1 cellular context compared by ENCODE assay signal in genomic region chr17:45948881-45949624, GRCh38.
TF ChIP-seq lines count a peak whose summit lies in the region.

No MANE protein-coding gene starts in this region.

TF ChIP-seq in HEK293, 187 proteins besides CTCF, POLR2A, EP300 and RAD21 (continued from another document and continues in another):
- TF ChIP-seq GLIS1 (tag by site-specific recombination; IDR thresholded peaks at IDR 0.05) (peak; percentile 81), ZNF114 (tag by site-specific recombination; IDR thresholded peaks at IDR 0.05) (no peak), ZNF416 (tag by site-specific recombination; IDR thresholded peaks at IDR 0.05) (no peak), REST (tag by site-specific recombination; IDR thresholded peaks at IDR 0.05) (no peak), BCL11B (tag by site-specific recombination; IDR thresholded peaks at IDR 0.05; ENCODE audit: low read depth) (no peak), YY1 (tag by site-specific recombination; IDR thresholded peaks at IDR 0.05) (no peak), PRDM4 (tag by site-specific recombination; IDR thresholded peaks at IDR 0.05) (no peak), ZNF19 (tag by site-specific recombination; IDR thresholded peaks at IDR 0.05; ENCODE audit: low read depth) (no peak), ZSCAN5A (tag by site-specific recombination; IDR thresholded peaks at IDR 0.05) (no peak), SP7 (tag by site-specific recombination; IDR thresholded peaks at IDR 0.05) (no peak; the same call in 1 of the 2 replicates), ZNF211 (tag by site-specific recombination; IDR thresholded peaks at IDR 0.05; ENCODE audit: low read depth) (no peak), HOXC10 (CRISPR knock-in tag; IDR thresholded peaks at IDR 0.05) (no peak), SCRT1 (tag by site-specific recombination; IDR thresholded peaks at IDR 0.05; ENCODE audit: borderline replicate concordance) (no peak), ZNF174 (tag by site-specific recombination; IDR thresholded peaks at IDR 0.05) (no peak), GLI4 (tag by site-specific recombination; IDR thresholded peaks at IDR 0.05) (no peak), IKZF3 (tag by site-specific recombination; IDR thresholded peaks at IDR 0.05) (no peak), ZBTB20 (tag by site-specific recombination; IDR thresholded peaks at IDR 0.05) (peak; percentile 35; the same call in 1 of the 2 replicates), ZNF148 (tag by site-specific recombination; IDR thresholded peaks at IDR 0.05; ENCODE audit: borderline replicate concordance) (no peak), PRDM6 (tag by site-specific recombination; IDR thresholded peaks at IDR 0.05) (no peak), ZFP37 (tag by site-specific recombination; IDR thresholded peaks at IDR 0.05) (0 out of 2 replicates have a peak, but pooled peaks have one; percentile 39), KLF9 (tag by site-specific recombination; IDR thresholded peaks at IDR 0.05; ENCODE audit: low read depth) (no peak), HIC1 (tag by site-specific recombination; IDR thresholded peaks at IDR 0.05) (no peak), ZBTB1 (tag by site-specific recombination; IDR thresholded peaks at IDR 0.05) (no peak), HOXD13 (CRISPR knock-in tag; IDR thresholded peaks at IDR 0.05; ENCODE audit: borderline replicate concordance) (no peak), ZNF423 (tag by site-specific recombination; IDR thresholded peaks at IDR 0.05) (peak; percentile 74), SALL2 (tag by site-specific recombination; IDR thresholded peaks at IDR 0.05; ENCODE audit: borderline replicate concordance) (no peak), ZFP41 (tag by site-specific recombination; IDR thresholded peaks at IDR 0.05; ENCODE audit: borderline replicate concordance) (no peak), ZNF626 (tag by site-specific recombination; IDR thresholded peaks at IDR 0.05) (no peak), ZBTB26 (tag by site-specific recombination; optimal IDR thresholded peaks at IDR 0.05) (peak; percentile 61), OSR2 (tag by site-specific recombination; IDR thresholded peaks at IDR 0.05) (no peak), ZBTB21 (tag by site-specific recombination; IDR thresholded peaks at IDR 0.05) (no peak), ZIC2 (tag by site-specific recombination; IDR thresholded peaks at IDR 0.05) (peak; percentile 96), ZBTB48 (tag by site-specific recombination; IDR thresholded peaks at IDR 0.05) (0 out of 2 replicates have a peak, but pooled peaks have one; percentile 56), TSHZ1 (tag by site-specific recombination; IDR thresholded peaks at IDR 0.05; ENCODE audit: borderline replicate concordance) (no peak), SETDB1 (IDR thresholded peaks at IDR 0.05; ENCODE audit: insufficient read length, low read length) (no peak), ZSCAN4 (tag by site-specific recombination; IDR thresholded peaks at IDR 0.05) (no peak), ZBTB17 (tag by site-specific recombination; IDR thresholded peaks at IDR 0.05) (peak; percentile 59), ELK4 (IDR thresholded peaks at IDR 0.05; ENCODE audit: borderline replicate concordance, low read depth, low read length) (no peak), ZNF394 (tag by site-specific recombination; IDR thresholded peaks at IDR 0.05; ENCODE audit: borderline replicate concordance) (no peak)
